9 cellular contexts compared by ENCODE assay signal in genomic region chr1:15957221-15958090, GRCh38. TPM values are rescaled to one million over a fixed set of nuclear protein-coding genes. Genes with fewer than 3 reads are reported as not detected.
DNase-seq lines count a peak whose midpoint lies in the region; ATAC-seq lines count a peak whose summit lies in the region.
"Had no signal": no experiment of that assay in that cellular context is flagged by ENCODE, and none has a peak within 500 bp of the region (broad histone marks: within the 10 kb centered on the region; RNA-seq: fewer than 3 reads in every experiment).

No MANE protein-coding gene starts in this region.

- DNase-seq in ACHN (peak; percentile 38), ELR (ENCODE audit: low read depth) (peak; percentile 53), iPS-NIHi7 (ENCODE audit: extremely low spot score) (peak; percentile 70), left colon (no peak), DMS114 treated with DMSO at 0.1 percent for 48 hours (lab: John Stamatoyannopoulos, UW; ENCODE audit: unreplicated experiment) (no peak), DMS79 (lab: John Stamatoyannopoulos, UW) (no peak)
- no peak for DNase-seq in activated naive CD4-positive, alpha-beta T cell treated with anti-CD3 and anti-CD28 coated beads, Interleukin-2, amount 50 U/mL, for 72 hours (ENCODE audit: low spot score in 2 of 2)
- DNase-seq: GF-D8 had no signal

- peak overlapping the region; percentile 46 to 85 for H3K27ac Mint-ChIP-seq in activated naive CD4-positive, alpha-beta T cell treated with anti-CD3 and anti-CD28 coated beads, Interleukin-2, amount 50 U/mL, for 72 hours

- no peaks in the 10 kb centered on the region for H3K9me3 Mint-ChIP-seq in activated naive CD4-positive, alpha-beta T cell treated with anti-CD3 and anti-CD28 coated beads, Interleukin-2, amount 50 U/mL, for 72 hours

- in situ Hi-C loops in ACHN (cut with HindIII; ENCODE audit: low pct_ligation_motif_present, low pct_unique_long_range_greater_than_20kb, low sequenced_read_pairs) = loop anchor here (25.0 kb wide), 1 partner anchor 145 kb away; the partner anchor contains the start of gene UQCRHL

- intact Hi-C loops in left colon (cut with DNase I, micrococcal nuclease) = no loop called here

- ATAC-seq in activated naive CD4-positive, alpha-beta T cell treated with anti-CD3 and anti-CD28 coated beads, Interleukin-2, amount 50 U/mL, for 72 hours = no peak
- ATAC-seq in GM18861 (IDR thresholded peaks at IDR 0.05; ENCODE audit: unreplicated experiment) (no peak), left colon (no peak)

- peaks cover 8 to 28% of the 10 kb centered on the region in 2 donors for H3K36me3 Mint-ChIP-seq in activated naive CD4-positive, alpha-beta T cell treated with anti-CD3 and anti-CD28 coated beads, Interleukin-2, amount 50 U/mL, for 72 hours

RNA-seq across cellular contexts. Expression of gene ZBTB17, which starts 18.4 kb away (rescaled TPM):
- 10 to 100 TPM; 44.7 to 54.9 TPM for total RNA-seq in activated naive CD4-positive, alpha-beta T cell treated with anti-CD3 and anti-CD28 coated beads, Interleukin-2, amount 50 U/mL, for 72 hours
- total RNA-seq in left colon = 10 to 100 TPM; 29.1 to 30.0 TPM

RNA-seq across cellular contexts. Expression of gene SRARP, which starts 46.6 kb away (rescaled TPM):
- total RNA-seq in activated naive CD4-positive, alpha-beta T cell treated with anti-CD3 and anti-CD28 coated beads, Interleukin-2, amount 50 U/mL, for 72 hours = not detected
- total RNA-seq in left colon = not detected

Comparison
In these comparisons a context has a peak if more than half of its experiments do, and no peak if none do; other contexts are left out.
1. DNase-seq: peak in ACHN (single experiment), ELR (single experiment) and iPS-NIHi7 (single experiment); none in activated naive CD4-positive, alpha-beta T cell treated with anti-CD3 and anti-CD28 coated beads, Interleukin-2, amount 50 U/mL, for 72 hours (0 of 2), left colon (0 of 2), DMS114 treated with DMSO at 0.1 percent for 48 hours (single experiment) and DMS79 (single experiment).